8 cellular contexts compared by ENCODE assay signal in the genomic region with DNA sequence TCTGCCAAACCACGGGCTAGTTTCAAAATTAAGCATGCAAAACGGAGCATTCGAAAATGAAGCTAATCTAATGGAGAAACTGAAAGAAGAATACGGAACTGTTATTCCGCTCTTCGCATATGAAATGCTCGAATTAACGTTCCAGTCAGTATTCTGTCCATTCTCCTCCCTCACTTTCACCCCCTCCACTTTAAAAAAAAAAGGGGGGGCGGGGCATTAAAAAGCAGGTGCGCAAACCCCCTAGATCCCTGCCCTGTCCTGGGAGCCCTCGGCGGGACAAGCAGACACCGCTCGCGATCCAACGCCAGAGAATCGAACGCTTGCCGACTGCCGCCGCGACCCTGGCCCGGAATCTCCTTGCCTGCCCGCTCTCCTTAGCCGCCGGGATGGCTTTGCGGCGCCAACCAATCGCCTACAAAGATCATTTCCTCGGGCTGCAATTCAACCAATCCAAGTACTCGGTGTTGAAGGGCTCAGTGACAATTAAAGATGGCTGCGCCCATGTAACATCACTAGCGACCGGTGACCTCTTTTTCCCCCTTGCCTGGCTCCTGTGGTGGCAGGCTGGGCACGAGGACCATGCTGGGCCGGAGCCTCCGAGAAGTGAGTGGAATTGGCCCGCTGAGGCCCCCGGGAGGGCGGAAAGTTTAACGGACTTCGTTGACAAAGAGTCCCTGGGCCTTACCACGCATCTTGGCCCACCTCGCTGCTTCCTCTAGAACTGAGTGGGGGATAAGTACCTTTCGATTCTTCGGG. TPM values are rescaled to one million over a fixed set of nuclear protein-coding genes. Genes with fewer than 3 reads are reported as not detected.
A peak's percentile ranks its signal among the peaks of the same experiment; 100 is the strongest.
DNase-seq lines count a peak whose midpoint lies in the region; ATAC-seq and TF ChIP-seq lines count a peak whose summit lies in the region.

TSS of gene QRSL1 (plus strand) at position 476 of the 756 bp plus-strand sequence. CDS start at position 580, 104 bp downstream.
TSS of gene RTN4IP1 (minus strand) at position 396 of the 756 bp plus-strand sequence. CDS start 477 bp downstream, outside the sequence.

- no peaks in the 10 kb centered on the region for H3K9me3 Mint-ChIP-seq in CD4-positive, CD25-positive, alpha-beta regulatory T cell
- no peaks in the 10 kb centered on the region for H3K9me3 Mint-ChIP-seq in activated CD4-positive, alpha-beta memory T cell treated with anti-CD3 and anti-CD28 coated beads for 36 hours

- POLR2A ChIA-PET in activated CD4-positive, alpha-beta memory T cell treated with anti-CD3 and anti-CD28 coated beads for 36 hours (lab: Charles Lee) = interaction anchor here (0.8 kb wide), 1 partner anchor 436 kb away, joined by 3 read pairs; no protein-coding TSS in a partner anchor

- no peaks in the 10 kb centered on the region for H3K36me3 ChIP-seq in CD4-positive, CD25-positive, alpha-beta regulatory T cell (ENCODE audit: control insufficient read depth, insufficient read depth, low read length)
- H3K36me3 ChIP-seq in right lobe of liver = no peaks in the 10 kb centered on the region

- H3K27ac Mint-ChIP-seq in CD4-positive, CD25-positive, alpha-beta regulatory T cell = peak within 1 kb of the TSS; percentile 99 to 100 (median 99)
- peak within 1 kb of the TSS; percentile 94 for H3K27ac Mint-ChIP-seq in activated CD4-positive, alpha-beta memory T cell treated with anti-CD3 and anti-CD28 coated beads for 36 hours

- TF ChIP-seq POLR2A in right lobe of liver (IDR thresholded peaks at IDR 0.05) = peak; percentile 74

- 1% methylated on average over 32 of the region's 46 CpGs for WGBS in right lobe of liver (ENCODE audit: insufficient coverage, low coverage, low lambda C conversion rate, missing lambda C conversion rate)

- intact Hi-C loops in activated CD4-positive, alpha-beta memory T cell treated with anti-CD3 and anti-CD28 coated beads for 36 hours (cut with micrococcal nuclease) = loop anchor here (1.0 to 5.0 kb wide), 5 partner anchors 16 to 398 kb away; partner anchors contain the start of genes ATG5 and MTRES1
- intact Hi-C loops in dorsolateral prefrontal cortex (cut with DNase I) = loop anchor here in 1 of 2 donors (5.0 kb wide), 1 partner anchor 307 kb away; no protein-coding TSS in a partner anchor
- intact Hi-C loops in right lobe of liver (cut with DNase I) = no loop called here

- peak within 1 kb of the TSS; percentile 87 for H3K27ac ChIP-seq in CD4-positive, CD25-positive, alpha-beta regulatory T cell (ENCODE audit: insufficient read depth, low read length, poor library complexity, severe bottlenecking)
- H3K27ac ChIP-seq in dorsolateral prefrontal cortex = peak within 1 kb of the TSS in 56 of 59 donors; percentile 29 to 92 (median 81)
- peak within 1 kb of the TSS; percentile 68 to 83 (median 76) for H3K27ac ChIP-seq in right lobe of liver

- no peaks in the 10 kb centered on the region for H3K9me3 ChIP-seq in CD4-positive, CD25-positive, alpha-beta regulatory T cell (ENCODE audit: control insufficient read depth in 2 of 2, low read length in 2 of 2)
- no peaks in the 10 kb centered on the region for H3K9me3 ChIP-seq in right lobe of liver

- H3K4me1 Mint-ChIP-seq in CD4-positive, CD25-positive, alpha-beta regulatory T cell = peaks cover 23 to 56% (median 40%) of the 10 kb centered on the region in 4 donors
- peaks cover 15% of the 10 kb centered on the region for H3K4me1 Mint-ChIP-seq in activated CD4-positive, alpha-beta memory T cell treated with anti-CD3 and anti-CD28 coated beads for 36 hours (ENCODE audit: low read depth)

- no peaks in the 10 kb centered on the region for H3K27me3 ChIP-seq in CD4-positive, CD25-positive, alpha-beta regulatory T cell (ENCODE audit: control insufficient read depth, insufficient read depth, low read length)
- no peaks in the 10 kb centered on the region for H3K27me3 ChIP-seq in dorsolateral prefrontal cortex
- H3K27me3 ChIP-seq in right lobe of liver = no peaks in the 10 kb centered on the region

- H3K4me3 Mint-ChIP-seq in CD4-positive, CD25-positive, alpha-beta regulatory T cell = peak within 1 kb of the TSS; percentile 95 to 100 (median 98)
- peak within 1 kb of the TSS; percentile 92 for H3K4me3 Mint-ChIP-seq in activated CD4-positive, alpha-beta memory T cell treated with anti-CD3 and anti-CD28 coated beads for 36 hours

- TF ChIP-seq CTCF in dorsolateral prefrontal cortex (IDR thresholded peaks at IDR 0.05 in 54 of 56, conservative IDR thresholded peaks at IDR 0.05 in 2 of 56; ENCODE audit: low read depth in 1 of 56, partially characterized antibody in 56 of 56) (peak in 19 of 56 donors; percentile 4 to 41 (median 18)), right lobe of liver (IDR thresholded peaks at IDR 0.05) (no peak)

- ATAC-seq in CD4-positive, CD25-positive, alpha-beta regulatory T cell (ENCODE audit: low read depth in 2 of 2) = peak; percentile 94
- ATAC-seq in GM19397 (IDR thresholded peaks at IDR 0.05; ENCODE audit: unreplicated experiment) (peak; percentile 69), HG03565 (IDR thresholded peaks at IDR 0.05; ENCODE audit: unreplicated experiment) (peak; percentile 70), right lobe of liver (peak; percentile 98 to 99 (median 98))

- H3K36me3 Mint-ChIP-seq in CD4-positive, CD25-positive, alpha-beta regulatory T cell = peaks cover 7% of the 10 kb centered on the region
- peaks cover 2% of the 10 kb centered on the region for H3K36me3 Mint-ChIP-seq in activated CD4-positive, alpha-beta memory T cell treated with anti-CD3 and anti-CD28 coated beads for 36 hours

- H3K4me1 ChIP-seq in CD4-positive, CD25-positive, alpha-beta regulatory T cell (ENCODE audit: control insufficient read depth, insufficient read depth, low read length, poor library complexity, severe bottlenecking) = peaks cover 26% of the 10 kb centered on the region
- H3K4me1 ChIP-seq in right lobe of liver = peaks cover 0 to 14% (median 3%) of the 10 kb centered on the region in 4 donors

- DNase-seq in CD4-positive, CD25-positive, alpha-beta regulatory T cell = peak; percentile 83 to 96 (median 93)
- DNase-seq in NCI-H82 (lab: John Stamatoyannopoulos, UW) = peak; percentile 94
- DNase-seq in activated CD4-positive, alpha-beta memory T cell treated with anti-CD3 and anti-CD28 coated beads for 36 hours = peak; percentile 91
- DNase-seq in dorsolateral prefrontal cortex = peak; percentile 66 to 90 (median 85)
- peak; percentile 81 to 88 (median 85) for DNase-seq in right lobe of liver
- DNase-seq in stimulated activated CD4-positive, alpha-beta T cell treated with anti-CD3 and anti-CD28 coated beads, Interleukin-4, amount 100 ng/mL, for 4 hours = peak; percentile 71 to 84

- H3K27me3 Mint-ChIP-seq in CD4-positive, CD25-positive, alpha-beta regulatory T cell = no peaks in the 10 kb centered on the region
- no peaks in the 10 kb centered on the region for H3K27me3 Mint-ChIP-seq in activated CD4-positive, alpha-beta memory T cell treated with anti-CD3 and anti-CD28 coated beads for 36 hours

- CTCF ChIA-PET in activated CD4-positive, alpha-beta memory T cell treated with anti-CD3 and anti-CD28 coated beads for 36 hours (lab: Charles Lee) = interaction anchor here (1.4 kb wide), 1 partner anchor 350 kb away, joined by 4 read pairs; no protein-coding TSS in a partner anchor

- H3K4me3 ChIP-seq in CD4-positive, CD25-positive, alpha-beta regulatory T cell (ENCODE audit: low read depth, low read length) = peak within 1 kb of the TSS; percentile 93
- peak within 1 kb of the TSS; percentile 61 to 99 (median 87) for H3K4me3 ChIP-seq in dorsolateral prefrontal cortex
- H3K4me3 ChIP-seq in right lobe of liver = peak within 1 kb of the TSS; percentile 91 to 96 (median 95)

RNA-seq across cellular contexts. Expression of gene QRSL1, which starts in this region (rescaled TPM):
- 9.5 TPM for total RNA-seq in CD4-positive, CD25-positive, alpha-beta regulatory T cell
- polyA plus RNA-seq in CD4-positive, CD25-positive, alpha-beta regulatory T cell = 10 to 100 TPM in 3 of 4 donors, 1 to 10 TPM in 1; 8.6 to 15.1 (median 11.8) TPM
- 10 to 100 TPM; 13.2 to 13.9 TPM for total RNA-seq in activated CD4-positive, alpha-beta memory T cell treated with anti-CD3 and anti-CD28 coated beads for 36 hours
- total RNA-seq in dorsolateral prefrontal cortex (10 to 100 TPM in 113 of 120 experiments, 1 to 10 TPM in 7; 8.7 to 23.5 (median 12.6) TPM), right lobe of liver (1 to 10 TPM; 6.0 to 8.8 (median 7.8) TPM)

RNA-seq across cellular contexts. Expression of gene RTN4IP1, which starts in this region (rescaled TPM):
- 5.9 TPM for total RNA-seq in CD4-positive, CD25-positive, alpha-beta regulatory T cell
- polyA plus RNA-seq in CD4-positive, CD25-positive, alpha-beta regulatory T cell = 10 to 100 TPM in 3 of 4 donors, 1 to 10 TPM in 1; 7.7 to 13.8 (median 10.8) TPM
- 1 to 10 TPM; 8.0 to 8.5 TPM for total RNA-seq in activated CD4-positive, alpha-beta memory T cell treated with anti-CD3 and anti-CD28 coated beads for 36 hours
- total RNA-seq in dorsolateral prefrontal cortex (10 to 100 TPM in 85 of 120 experiments, 1 to 10 TPM in 35; 4.8 to 17.5 (median 11.7) TPM), right lobe of liver (1 to 10 TPM; 4.0 to 6.3 (median 4.9) TPM)

Comparison
In these comparisons a context has a peak if more than half of its experiments do, and no peak if none do; other contexts are left out.
1. Peak in every context shown above with its lines: DNase-seq, ATAC-seq, H3K4me3 ChIP-seq and H3K27ac ChIP-seq.